Comparison of ENCODE assay signal across 12 cellular contexts in genomic region chr3:37935290-37935668, GRCh38. TPM values are rescaled to one million over a fixed set of nuclear protein-coding genes. Genes with fewer than 3 reads are reported as not detected.
DNase-seq lines count a peak whose midpoint lies in the region; ATAC-seq and TF ChIP-seq lines count a peak whose summit lies in the region.
"Had no signal": no experiment of that assay in that cellular context is flagged by ENCODE, and none has a peak within 500 bp of the region (broad histone marks: within the 10 kb centered on the region; RNA-seq: fewer than 3 reads in every experiment).

No MANE protein-coding gene starts in this region.

- H3F3A ChIP-seq in PC-3 (ENCODE audit: low read length, unreplicated experiment) = peaks cover 6% of the 10 kb centered on the region

- no peak for TF ChIP-seq CTCF in PC-3 (conservative IDR thresholded peaks at IDR 0.05; ENCODE audit: low read depth, low read length)
- no peak for TF ChIP-seq CTCF in endodermal cell (conservative IDR thresholded peaks at IDR 0.05)
- no peak for TF ChIP-seq CTCF in lower lobe of right lung (IDR thresholded peaks at IDR 0.05)

- no peaks in the 10 kb centered on the region for H3K9me2 ChIP-seq in PC-3 (replicated peaks; ENCODE audit: low read length)

- H3K4me1 ChIP-seq in PC-3 (ENCODE audit: insufficient read depth, low read length) = peaks cover 27% of the 10 kb centered on the region
- H3K4me1 ChIP-seq in endodermal cell (ENCODE audit: control insufficient read depth, insufficient read depth, low read length) = no peaks in the 10 kb centered on the region
- peaks cover 38% of the 10 kb centered on the region for H3K4me1 ChIP-seq in lower lobe of right lung

- no peaks in the 10 kb centered on the region for H3K36me3 Mint-ChIP-seq in endodermal cell (ENCODE audit: low read depth)
- H3K36me3 Mint-ChIP-seq: activated naive CD4-positive, alpha-beta T cell treated with anti-CD3 and anti-CD28 coated beads, Interleukin-2, amount 10 ng/mL, durations not matched to agents 7 days and 5 days; IgD-negative memory B cell had no signal

- DNase-seq in PC-3 = no peak
- no peak for DNase-seq in endodermal cell
- DNase-seq in lower lobe of right lung = no peak
- DNase-seq in stromal cell of bone marrow (ENCODE audit: low read depth) = peak; percentile 15
- DNase-seq in occipital lobe (lab: John Stamatoyannopoulos, UW) = no peak
- DNase-seq in stimulated activated CD4-positive, alpha-beta T cell treated with anti-CD3 and anti-CD28 coated beads, Interleukin-15, amount 100 ng/mL, for 24 hours = no peak
- no peak for DNase-seq in head of caudate nucleus
- no peak for DNase-seq in SHP77 treated with DMSO at 0.1 percent for 48 hours (lab: John Stamatoyannopoulos, UW)
- DNase-seq: activated naive CD4-positive, alpha-beta T cell treated with anti-CD3 and anti-CD28 coated beads, Interleukin-2, amount 10 ng/mL, durations not matched to agents 7 days and 5 days; GDM1; stimulated activated CD8-positive, alpha-beta memory T cell treated with anti-CD3 and anti-CD28 coated beads, Interleukin-4, amount 100 ng/mL, for 48 hours had no signal

- H3K36me3 ChIP-seq in PC-3 (ENCODE audit: low read depth, low read length) (no peaks in the 10 kb centered on the region), endodermal cell (ENCODE audit: control insufficient read depth, insufficient read depth, low read length) (no peaks in the 10 kb centered on the region), lower lobe of right lung (no peaks in the 10 kb centered on the region)

- H3K4me3 Mint-ChIP-seq in endodermal cell = no peak overlapping the region
- H3K4me3 Mint-ChIP-seq: activated naive CD4-positive, alpha-beta T cell treated with anti-CD3 and anti-CD28 coated beads, Interleukin-2, amount 10 ng/mL, durations not matched to agents 7 days and 5 days; IgD-negative memory B cell had no signal

- H2AFZ ChIP-seq in PC-3 (ENCODE audit: low read length) = no peak overlapping the region

- CTCF ChIA-PET in PC-3 (lab: Charles Lee) = no interaction called here

- no peaks in the 10 kb centered on the region for H3K27me3 Mint-ChIP-seq in endodermal cell (ENCODE audit: insufficient read depth)

- peak overlapping the region; percentile 38 for H3K27ac Mint-ChIP-seq in endodermal cell
- H3K27ac Mint-ChIP-seq: activated naive CD4-positive, alpha-beta T cell treated with anti-CD3 and anti-CD28 coated beads, Interleukin-2, amount 10 ng/mL, durations not matched to agents 7 days and 5 days; IgD-negative memory B cell had no signal

- H3K4me1 Mint-ChIP-seq in endodermal cell = peaks cover 14% of the 10 kb centered on the region
- H3K4me1 Mint-ChIP-seq: activated naive CD4-positive, alpha-beta T cell treated with anti-CD3 and anti-CD28 coated beads, Interleukin-2, amount 10 ng/mL, durations not matched to agents 7 days and 5 days had no signal

- no peaks in the 10 kb centered on the region for H3K27me3 ChIP-seq in PC-3 (ENCODE audit: low read length)
- H3K27me3 ChIP-seq in endodermal cell (ENCODE audit: control insufficient read depth, insufficient read depth, low read length, poor library complexity, severe bottlenecking) = no peaks in the 10 kb centered on the region
- no peaks in the 10 kb centered on the region for H3K27me3 ChIP-seq in lower lobe of right lung (ENCODE audit: low read depth)

- BruUV-seq in PC-3 (replicated peaks; lab: Mats Ljungman, UMichigan) = no TSS peak

- no peaks in the 10 kb centered on the region for H4K20me1 ChIP-seq in PC-3 (ENCODE audit: low read length)

- ATAC-seq in PC-3 (no peak), lower lobe of right lung (peak; percentile 52 to 56)

- H3K27ac ChIP-seq in PC-3 (ENCODE audit: low read length) (peak overlapping the region; percentile 63), endodermal cell (ENCODE audit: low read depth, low read length) (no peak overlapping the region), lower lobe of right lung (peak overlapping the region; percentile 19)

- H3K9ac ChIP-seq in PC-3 (ENCODE audit: low read length) = no peak overlapping the region
- no peak overlapping the region for H3K9ac ChIP-seq in endodermal cell (ENCODE audit: extremely low read depth, low read length, poor library complexity, severe bottlenecking)

- no peaks in the 10 kb centered on the region for H3K9me3 Mint-ChIP-seq in endodermal cell
- H3K9me3 Mint-ChIP-seq: activated naive CD4-positive, alpha-beta T cell treated with anti-CD3 and anti-CD28 coated beads, Interleukin-2, amount 10 ng/mL, durations not matched to agents 7 days and 5 days had no signal

- intact Hi-C loops in PC-3 (cut with micrococcal nuclease) (no loop called here), lower lobe of right lung (cut with DNase I) (no loop called here), head of caudate nucleus (cut with DNase I) (no loop called here)

- H3K9me3 ChIP-seq in PC-3 (ENCODE audit: low read length) = no peaks in the 10 kb centered on the region
- H3K9me3 ChIP-seq in endodermal cell (ENCODE audit: control insufficient read depth, low read length) = no peaks in the 10 kb centered on the region
- H3K9me3 ChIP-seq in lower lobe of right lung = no peaks in the 10 kb centered on the region

- H3K4me2 ChIP-seq in PC-3 (ENCODE audit: low read length) = peak overlapping the region; percentile 43

- H3K79me2 ChIP-seq in PC-3 (ENCODE audit: low read length) = no peaks in the 10 kb centered on the region

- WGBS in endodermal cell (ENCODE audit: insufficient coverage in 1 of 2, insufficient read length in 1 of 2), 2 experiments = 80% methylated on average over 1 of the region's 1 CpG; no CpG with 5 or more reads in 1 of the 2 experiments

- H3K4me3 ChIP-seq in PC-3 (ENCODE audit: low read length) (no peak overlapping the region), endodermal cell (ENCODE audit: low read length) (no peak overlapping the region), lower lobe of right lung (no peak overlapping the region)

- POLR2A ChIA-PET in PC-3 (lab: Charles Lee; ENCODE audit: unreplicated experiment) = no interaction called here

RNA-seq across cellular contexts. Expression of gene VILL, which starts 55.3 kb away (rescaled TPM):
- total RNA-seq in PC-3 (2014; rRNA removed) (0.44 and 1.8 TPM in 2 replicates), endodermal cell (10 to 100 TPM; 16.0 to 21.3 TPM), lower lobe of right lung (12.5 TPM), occipital lobe (13.6 TPM)
- polyA plus RNA-seq in endodermal cell (2013, experiment 1 of 2) = 4.4 TPM
- 3.5 TPM for polyA plus RNA-seq in endodermal cell (2013, experiment 2 of 2)
